ENCODE assay signal across 14 cellular contexts in the genomic region with DNA sequence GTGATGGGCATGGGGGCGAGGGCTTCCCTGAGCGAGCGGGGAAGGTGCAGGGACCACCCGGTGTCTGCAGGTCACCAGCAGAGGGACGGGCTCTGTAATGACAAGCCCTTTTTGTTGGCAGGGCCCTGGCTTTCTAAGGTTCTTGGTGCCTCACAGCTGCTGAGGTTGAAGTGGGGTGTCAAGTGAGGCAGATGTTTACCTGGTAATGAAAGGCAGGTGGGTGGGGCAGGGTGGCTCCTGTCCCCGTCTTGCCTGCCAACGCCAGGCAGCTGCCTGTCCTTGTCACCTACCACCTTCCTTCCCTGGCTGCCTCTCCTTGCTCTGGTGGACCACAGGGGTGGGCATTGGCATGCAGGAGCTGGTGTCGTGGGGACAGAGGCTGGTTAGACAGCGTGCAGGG. TPM values are rescaled to one million over a fixed set of nuclear protein-coding genes. Genes with fewer than 3 reads are reported as not detected.
DNase-seq lines count a peak whose midpoint lies in the region; ATAC-seq and TF ChIP-seq lines count a peak whose summit lies in the region.
"Had no signal": no experiment of that assay in that cellular context is flagged by ENCODE, and none has a peak within 500 bp of the region (broad histone marks: within the 10 kb centered on the region; RNA-seq: fewer than 3 reads in every experiment).

No MANE protein-coding gene starts in this region.

- CTCF ChIA-PET in activated CD8-positive, alpha-beta T cell treated with anti-CD3 and anti-CD28 coated beads for 36 hours (lab: Charles Lee): interaction anchor here (0.8 to 7.8 kb wide), 6 partner anchors 10 to 128 kb away, joined by 3 to 95 read pairs (median 4); no protein-coding TSS in a partner anchor

- peaks cover 86% of the 10 kb centered on the region for H3K4me1 Mint-ChIP-seq in activated T-cell treated with anti-CD3 and anti-CD28 coated beads, Interleukin-2, amount 50 U/mL, for 72 hours (ENCODE audit: low read depth)
- peaks cover 79% of the 10 kb centered on the region for H3K4me1 Mint-ChIP-seq in activated CD8-positive, alpha-beta T cell treated with anti-CD3 and anti-CD28 coated beads for 36 hours (ENCODE audit: low read depth)
- peaks cover 86% of the 10 kb centered on the region for H3K4me1 Mint-ChIP-seq in stimulated activated effector memory CD8-positive, alpha-beta T cell treated with anti-CD3 and anti-CD28 coated beads, Interleukin-12 subunit alpha, Interleukin-12 subunit beta, amount 100 ng/mL, for 72 hours

- in situ Hi-C loops in GM13977 (cut with MboI; ENCODE audit: low pct_unique_long_range_greater_than_20kb, low sequenced_read_pairs, unreplicated experiment): no loop called here

- TF ChIP-seq CTCF in activated CD8-positive, alpha-beta T cell treated with anti-CD3 and anti-CD28 coated beads for 36 hours (IDR thresholded peaks at IDR 0.05): no peak
- no peak for TF ChIP-seq CTCF in GM13977 (IDR thresholded peaks at IDR 0.05; ENCODE audit: extremely low read depth, insufficient read depth, missing control alignments)

- no peak overlapping the region for H3K4me3 Mint-ChIP-seq in activated T-cell treated with anti-CD3 and anti-CD28 coated beads, Interleukin-2, amount 50 U/mL, for 72 hours
- H3K4me3 Mint-ChIP-seq in activated CD8-positive, alpha-beta T cell treated with anti-CD3 and anti-CD28 coated beads for 36 hours: no peak overlapping the region
- no peak overlapping the region for H3K4me3 Mint-ChIP-seq in stimulated activated effector memory CD8-positive, alpha-beta T cell treated with anti-CD3 and anti-CD28 coated beads, Interleukin-12 subunit alpha, Interleukin-12 subunit beta, amount 100 ng/mL, for 72 hours

- POLR2A ChIA-PET in activated CD8-positive, alpha-beta T cell treated with anti-CD3 and anti-CD28 coated beads for 36 hours (lab: Charles Lee): interaction anchor here (0.6 to 1.7 kb wide), 8 partner anchors 9 to 182 kb away, joined by 3 to 5 read pairs (median 3); no protein-coding TSS in a partner anchor

- no peak for DNase-seq in activated T-cell treated with anti-CD3 and anti-CD28 coated beads, Interleukin-2, amount 50 U/mL, for 72 hours
- DNase-seq in activated T-cell treated with anti-CD3 and anti-CD28 coated beads, Interleukin-2, amount 50 U/mL, for 48 hours: no peak
- peak; percentile 80 for DNase-seq in NCI-H1105 treated with DMSO at 0.1 percent for 48 hours (lab: John Stamatoyannopoulos, UW)
- DNase-seq in activated CD8-positive, alpha-beta T cell treated with anti-CD3 and anti-CD28 coated beads for 36 hours: peak; percentile 23
- DNase-seq in stimulated activated effector memory CD8-positive, alpha-beta T cell treated with anti-CD3 and anti-CD28 coated beads, Interleukin-12 subunit alpha, Interleukin-12 subunit beta, amount 100 ng/mL, for 72 hours (ENCODE audit: low spot score in 2 of 2): no peak
- no peak for DNase-seq in left ventricle myocardium superior
- no peak for DNase-seq in GM13977 (ENCODE audit: low spot score)
- no peak for DNase-seq in SK-N-DZ (ENCODE audit: low spot score)
- DNase-seq: anterior cingulate cortex, GM23248, lower lobe of right lung, OCI-M1 had no signal

- H3K27ac Mint-ChIP-seq in activated T-cell treated with anti-CD3 and anti-CD28 coated beads, Interleukin-2, amount 50 U/mL, for 72 hours: peak overlapping the region; percentile 75
- H3K27ac Mint-ChIP-seq in activated CD8-positive, alpha-beta T cell treated with anti-CD3 and anti-CD28 coated beads for 36 hours: peak overlapping the region; percentile 97
- H3K27ac Mint-ChIP-seq in stimulated activated effector memory CD8-positive, alpha-beta T cell treated with anti-CD3 and anti-CD28 coated beads, Interleukin-12 subunit alpha, Interleukin-12 subunit beta, amount 100 ng/mL, for 72 hours: peak overlapping the region; percentile 91

- intact Hi-C loops in activated CD8-positive, alpha-beta T cell treated with anti-CD3 and anti-CD28 coated beads for 36 hours (cut with micrococcal nuclease): loop anchor here (5.0 to 10.0 kb wide), 2 partner anchors 52 to 224 kb away; a partner anchor contains a TSS
- intact Hi-C loops in left ventricle myocardium superior (cut with micrococcal nuclease): no loop called here

- H3K36me3 Mint-ChIP-seq in activated T-cell treated with anti-CD3 and anti-CD28 coated beads, Interleukin-2, amount 50 U/mL, for 72 hours (ENCODE audit: insufficient read depth in 2 of 2): peaks cover 0 to 2% of the 10 kb centered on the region in 2 donors
- H3K36me3 Mint-ChIP-seq in activated CD8-positive, alpha-beta T cell treated with anti-CD3 and anti-CD28 coated beads for 36 hours (ENCODE audit: low read depth): no peaks in the 10 kb centered on the region
- peaks cover 5% of the 10 kb centered on the region for H3K36me3 Mint-ChIP-seq in stimulated activated effector memory CD8-positive, alpha-beta T cell treated with anti-CD3 and anti-CD28 coated beads, Interleukin-12 subunit alpha, Interleukin-12 subunit beta, amount 100 ng/mL, for 72 hours

- H3K9me3 Mint-ChIP-seq in activated T-cell treated with anti-CD3 and anti-CD28 coated beads, Interleukin-2, amount 50 U/mL, for 72 hours: no peaks in the 10 kb centered on the region
- H3K9me3 Mint-ChIP-seq in activated CD8-positive, alpha-beta T cell treated with anti-CD3 and anti-CD28 coated beads for 36 hours: no peaks in the 10 kb centered on the region
- H3K9me3 Mint-ChIP-seq in stimulated activated effector memory CD8-positive, alpha-beta T cell treated with anti-CD3 and anti-CD28 coated beads, Interleukin-12 subunit alpha, Interleukin-12 subunit beta, amount 100 ng/mL, for 72 hours: no peaks in the 10 kb centered on the region

- H3K27me3 Mint-ChIP-seq in activated T-cell treated with anti-CD3 and anti-CD28 coated beads, Interleukin-2, amount 50 U/mL, for 72 hours (ENCODE audit: low read depth): no peaks in the 10 kb centered on the region
- no peaks in the 10 kb centered on the region for H3K27me3 Mint-ChIP-seq in activated CD8-positive, alpha-beta T cell treated with anti-CD3 and anti-CD28 coated beads for 36 hours

- ATAC-seq in activated T-cell treated with anti-CD3 and anti-CD28 coated beads, Interleukin-2, amount 50 U/mL, for 72 hours (replicated peaks in 1 of 2): no peak
- no peak for ATAC-seq in activated CD8-positive, alpha-beta T cell treated with anti-CD3 and anti-CD28 coated beads for 36 hours
- ATAC-seq in stimulated activated effector memory CD8-positive, alpha-beta T cell treated with anti-CD3 and anti-CD28 coated beads, Interleukin-12 subunit alpha, Interleukin-12 subunit beta, amount 100 ng/mL, for 72 hours: no peak
- no peak for ATAC-seq in left ventricle myocardium superior
- ATAC-seq: gastroesophageal sphincter, SK-N-SH treated with all-trans-retinoic acid at 6 μM for 48 hours had no signal

RNA-seq across cellular contexts. Expression of a gene that starts 41.0 kb away (rescaled TPM):
- total RNA-seq in activated T-cell treated with anti-CD3 and anti-CD28 coated beads, Interleukin-2, amount 50 U/mL, for 72 hours: 100 to 1,000 TPM; 182 to 198 TPM
- total RNA-seq in activated CD8-positive, alpha-beta T cell treated with anti-CD3 and anti-CD28 coated beads for 36 hours: 100 to 1,000 TPM; 290 to 317 TPM
- total RNA-seq in left ventricle myocardium superior: 24.7 TPM
- 15.0 and 18.2 TPM in 2 replicates for polyA plus RNA-seq in SK-N-DZ (2014; cell fraction: cytosol; rRNA removed)
- 27.2 and 58.4 TPM in 2 replicates for polyA plus RNA-seq in SK-N-DZ (2014; cell fraction: nucleus; rRNA removed)

Comparison
In these comparisons a context has a peak if more than half of its experiments do, and no peak if none do; other contexts are left out.
1. DNase-seq: peak in NCI-H1105 treated with DMSO at 0.1 percent for 48 hours (single experiment) and activated CD8-positive, alpha-beta T cell treated with anti-CD3 and anti-CD28 coated beads for 36 hours (single experiment); none in activated T-cell treated with anti-CD3 and anti-CD28 coated beads, Interleukin-2, amount 50 U/mL, for 72 hours (0 of 2), activated T-cell treated with anti-CD3 and anti-CD28 coated beads, Interleukin-2, amount 50 U/mL, for 48 hours (0 of 2), stimulated activated effector memory CD8-positive, alpha-beta T cell treated with anti-CD3 and anti-CD28 coated beads, Interleukin-12 subunit alpha, Interleukin-12 subunit beta, amount 100 ng/mL, for 72 hours (0 of 2), left ventricle myocardium superior (single experiment), GM13977 (single experiment) and SK-N-DZ (single experiment).
2. Peak in every context shown above with its lines, with median percentiles within 50 percentile points of each other: H3K27ac Mint-ChIP-seq.